Comparison of ENCODE assay signal across 25 cellular contexts in genomic region chr6:14625173-14625895, GRCh38.
DNase-seq lines count a peak whose midpoint lies in the region; ATAC-seq, FAIRE-seq and TF ChIP-seq lines count a peak whose summit lies in the region.
"Had no signal": no experiment of that assay in that cellular context is flagged by ENCODE, and none has a peak within 500 bp of the region (broad histone marks: within the 10 kb centered on the region; RNA-seq: fewer than 3 reads in every experiment).

No MANE protein-coding gene starts in this region.

- no peak overlapping the region for H3K4me3 Mint-ChIP-seq in activated CD4-positive, alpha-beta T cell treated with anti-CD3 and anti-CD28 coated beads for 36 hours
- H3K4me3 Mint-ChIP-seq in H9, result peak overlapping the region in 1 of 2 experiments; percentile 33; a peak in 2 of 5 replicates
- H3K4me3 Mint-ChIP-seq in neural progenitor cell, result no peak overlapping the region
- H3K4me3 Mint-ChIP-seq: CD8-positive, alpha-beta T cell had no signal

- in situ Hi-C loops in mammary epithelial cell (cut with MboI; ENCODE audit: low sequenced_read_pairs in 2 of 2), result no loop called here

- BruUV-seq in mammary epithelial cell (replicated peaks; lab: Mats Ljungman, UMichigan), result no TSS peak

- POLR2A ChIA-PET in activated CD4-positive, alpha-beta T cell treated with anti-CD3 and anti-CD28 coated beads for 36 hours (lab: Charles Lee), result no interaction called here
- POLR2A ChIA-PET in H1 (lab: Charles Lee; ENCODE audit: partially characterized antibody), result no interaction called here

- FAIRE-seq in H1 (lab: Jason Lieb, UNC), result peak; percentile 77
- FAIRE-seq: GM12891, HepG2 had no signal

- H3K4ac ChIP-seq in H9 (ENCODE audit: low read depth, low read length) (no peak overlapping the region), H1 (replicated peaks; ENCODE audit: insufficient read length, low read depth, low read length) (no peak overlapping the region)

- H3K4me1 ChIP-seq in H9 (ENCODE audit: insufficient read depth, low read length) (peaks cover 4% of the 10 kb centered on the region; the same call in 1 of the 2 replicates), H1 (replicated peaks in 1 of 4; ENCODE audit: control insufficient read depth in 3 of 4, insufficient read depth in 4 of 4, low read length in 3 of 4) (peaks cover 5 to 26% (median 15%) of the 10 kb centered on the region in 4 experiments), neural progenitor cell (peaks cover 43% of the 10 kb centered on the region), mammary epithelial cell (ENCODE audit: insufficient read depth, low read length) (no peaks in the 10 kb centered on the region)

- TF ChIP-seq POLR2A in H1 (IDR thresholded peaks at IDR 0.05; ENCODE audit: control extremely low read depth in 1 of 2, low read depth in 2 of 2, low read length in 2 of 2), result no peak

- no peak for TF ChIP-seq RAD21 in H1 (IDR thresholded peaks at IDR 0.05 in 1 of 2, conservative IDR thresholded peaks at IDR 0.05 in 1 of 2; ENCODE audit: low read depth in 2 of 2, low read length in 2 of 2)

- no peaks in the 10 kb centered on the region for H3K27me3 Mint-ChIP-seq in activated CD4-positive, alpha-beta T cell treated with anti-CD3 and anti-CD28 coated beads for 36 hours
- H3K27me3 Mint-ChIP-seq in H9 (ENCODE audit: low read depth) (no peaks in the 10 kb centered on the region; the same call in 1 of the 2 replicates), neural progenitor cell (ENCODE audit: insufficient read depth, low read depth) (peaks cover 28% of the 10 kb centered on the region)

- H3K9ac ChIP-seq in H9 (ENCODE audit: extremely low read depth, insufficient read length, low read length) (no peak overlapping the region), H1 (replicated peaks in 1 of 4; ENCODE audit: extremely low read depth in 1 of 4, low read depth in 3 of 4, low read length in 3 of 4) (no peak overlapping the region), neural progenitor cell (no peak overlapping the region), mammary epithelial cell (ENCODE audit: insufficient read depth, low read length) (no peak overlapping the region)
- H3K9ac ChIP-seq: GM23248 had no signal

- peak; percentile 57 for ATAC-seq in activated CD4-positive, alpha-beta T cell treated with anti-CD3 and anti-CD28 coated beads for 36 hours
- ATAC-seq: CD8-positive, alpha-beta T cell; HepG2 had no signal

- H3K79me2 ChIP-seq in H9 (ENCODE audit: insufficient read depth, low read length), result no peaks in the 10 kb centered on the region
- H3K79me2 ChIP-seq in H1 (ENCODE audit: control insufficient read depth in 1 of 2, insufficient read depth in 2 of 2, low read length in 2 of 2), result no peaks in the 10 kb centered on the region
- no peaks in the 10 kb centered on the region for H3K79me2 ChIP-seq in neural progenitor cell (ENCODE audit: low read depth)
- no peaks in the 10 kb centered on the region for H3K79me2 ChIP-seq in mammary epithelial cell (ENCODE audit: insufficient read depth, low read length)

- H3K27me3 ChIP-seq in H9 (ENCODE audit: insufficient read depth, low read length), result no peaks in the 10 kb centered on the region
- no peaks in the 10 kb centered on the region for H3K27me3 ChIP-seq in H1 (replicated peaks in 1 of 4; ENCODE audit: control insufficient read depth in 3 of 4, extremely low read depth in 1 of 4, insufficient read depth in 3 of 4, low read length in 3 of 4)
- H3K27me3 ChIP-seq in neural progenitor cell, result no peaks in the 10 kb centered on the region
- peaks cover 5% of the 10 kb centered on the region for H3K27me3 ChIP-seq in mammary epithelial cell (ENCODE audit: insufficient read depth, low read length)

- no peak overlapping the region for H3K27ac ChIP-seq in H9 (ENCODE audit: insufficient read length, low read depth, low read length)
- H3K27ac ChIP-seq in H1 (ENCODE audit: low read depth, low read length), result no peak overlapping the region; the same call in 1 of the 2 replicates
- H3K27ac ChIP-seq in neural progenitor cell, result no peak overlapping the region
- H3K27ac ChIP-seq in mammary epithelial cell (ENCODE audit: insufficient read depth, low read depth, low read length), result no peak overlapping the region
- H3K27ac ChIP-seq: 22Rv1, GM23248, RWPE1, SK-N-MC had no signal

- H2AK5ac ChIP-seq in H9 (ENCODE audit: insufficient read length, low read length) (no peak overlapping the region), H1 (ENCODE audit: low read depth, low read length) (no peak overlapping the region)

- H4K91ac ChIP-seq in H9 (ENCODE audit: insufficient read length, low read depth, low read length) (no peak overlapping the region), H1 (replicated peaks; ENCODE audit: insufficient read length, low read length) (peak overlapping the region; percentile 50)

- H4K5ac ChIP-seq in H9 (ENCODE audit: insufficient read length, low read depth, low read length), result no peak overlapping the region
- peak overlapping the region; percentile 90 for H4K5ac ChIP-seq in H1 (ENCODE audit: insufficient read length, low read depth, low read length)

- H4K20me1 ChIP-seq in H9 (ENCODE audit: control insufficient read depth, insufficient read depth, insufficient read length) (no peaks in the 10 kb centered on the region), H1 (replicated peaks in 1 of 2; ENCODE audit: control insufficient read depth in 1 of 2, insufficient read depth in 2 of 2, low read length in 2 of 2) (no peaks in the 10 kb centered on the region), neural progenitor cell (ENCODE audit: low read depth) (no peaks in the 10 kb centered on the region), mammary epithelial cell (ENCODE audit: insufficient read depth, low read length) (no peaks in the 10 kb centered on the region)

- no peak overlapping the region for H2BK12ac ChIP-seq in H9 (ENCODE audit: insufficient read length, low read depth, low read length)
- H2BK12ac ChIP-seq in H1 (ENCODE audit: low read depth, low read length), result peak overlapping the region; percentile 32; the same call in 1 of the 2 replicates

- H3K4me1 Mint-ChIP-seq in activated CD4-positive, alpha-beta T cell treated with anti-CD3 and anti-CD28 coated beads for 36 hours, result peaks cover 31% of the 10 kb centered on the region
- H3K4me1 Mint-ChIP-seq in H9 (peaks cover 65 to 66% of the 10 kb centered on the region in 2 experiments), neural progenitor cell (peaks cover 67% of the 10 kb centered on the region)

- H3K27ac Mint-ChIP-seq in activated CD4-positive, alpha-beta T cell treated with anti-CD3 and anti-CD28 coated beads for 36 hours, result peak overlapping the region; percentile 58
- peak overlapping the region; percentile 25 to 98 (median 88); a peak in 6 of 7 replicates for H3K27ac Mint-ChIP-seq in H9
- H3K27ac Mint-ChIP-seq in neural progenitor cell, result no peak overlapping the region
- H3K27ac Mint-ChIP-seq: CD8-positive, alpha-beta T cell had no signal

- no peak overlapping the region for H3K23ac ChIP-seq in H9 (ENCODE audit: insufficient read length, low read depth, low read length)
- no peak overlapping the region for H3K23ac ChIP-seq in H1 (ENCODE audit: insufficient read length)

- H3K4me2 ChIP-seq in H9 (ENCODE audit: insufficient read depth, insufficient read length, low read length), result peak overlapping the region; percentile 24
- peak overlapping the region; percentile 52 to 63; a peak in 3 of 4 replicates for H3K4me2 ChIP-seq in H1 (ENCODE audit: insufficient read depth in 1 of 2, low read depth in 2 of 2, low read length in 2 of 2)
- H3K4me2 ChIP-seq in neural progenitor cell, result peak overlapping the region; percentile 13
- H3K4me2 ChIP-seq in mammary epithelial cell (ENCODE audit: insufficient read depth, low read depth, low read length), result no peak overlapping the region

- TF ChIP-seq EP300 in H1 (IDR thresholded peaks at IDR 0.05; ENCODE audit: borderline replicate concordance in 1 of 2, low read depth in 2 of 2, low read length in 2 of 2), result no peak

- H3K18ac ChIP-seq in H9 (ENCODE audit: insufficient read length, low read depth, low read length) (no peak overlapping the region), H1 (ENCODE audit: extremely low read depth, low read length) (peak overlapping the region; percentile 97; the same call in 1 of the 2 replicates)

- no peak for DNase-seq in activated CD4-positive, alpha-beta T cell treated with anti-CD3 and anti-CD28 coated beads for 36 hours
- DNase-seq in activated CD4-positive, alpha-beta T cell treated with anti-CD3 and anti-CD28 coated beads, Interleukin-2, amount 50 U/mL, for 4 hours, result no peak
- no peak for DNase-seq in H9
- peak in 1 of 2 experiments; percentile 55 for DNase-seq in H1 (ENCODE audit: low read depth in 1 of 2, low spot score in 2 of 2)
- DNase-seq in neural progenitor cell (ENCODE audit: low spot score), result no peak
- no peak for DNase-seq in AG08396 (ENCODE audit: low spot score)
- DNase-seq in NCI-H82 (lab: John Stamatoyannopoulos, UW), result no peak
- no peak for DNase-seq in mammary epithelial cell
- DNase-seq: ACHN; AML-193; C1 segment of cervical spinal cord; CD8-positive, alpha-beta T cell; DND-41; GM23248; KG1; NCI-H1092 treated with DMSO at 0.1 percent for 48 hours; NCI-H1436 treated with DMSO at 0.1 percent for 48 hours; NCI-H1930; NCI-H510A; SHP77 treated with DMSO at 0.1 percent for 48 hours had no signal

- no CpG with 5 or more reads among the region's 8 CpGs for WGBS in H9 (ENCODE audit: extremely low coverage, insufficient read length, low lambda C conversion rate)
- WGBS in H1 (ENCODE audit: extremely low coverage in 1 of 2, insufficient coverage in 1 of 2, insufficient read length in 1 of 2, insufficient replicate concordance in 2 of 2, low coverage in 1 of 2, low lambda C conversion rate in 2 of 2, missing lambda C conversion rate in 1 of 2), 2 experiments, result 36% methylated on average over 8 of the region's 8 CpGs; no CpG with 5 or more reads in 1 of the 2 experiments
- 73% methylated on average over 7 of the region's 8 CpGs for WGBS in mammary epithelial cell (ENCODE audit: low coverage, missing lambda C conversion rate)

- no peak overlapping the region for H2BK15ac ChIP-seq in H9 (ENCODE audit: low read depth, low read length)
- no peak overlapping the region for H2BK15ac ChIP-seq in H1 (ENCODE audit: low read length)

- peaks cover 10% of the 10 kb centered on the region for H3F3A ChIP-seq in neural progenitor cell (ENCODE audit: low read depth)

- no peaks in the 10 kb centered on the region for H3K36me3 ChIP-seq in H1 (ENCODE audit: control insufficient read depth in 2 of 4, insufficient read depth in 4 of 4, low read length in 3 of 4)
- no peaks in the 10 kb centered on the region for H3K36me3 ChIP-seq in neural progenitor cell
- no peaks in the 10 kb centered on the region for H3K36me3 ChIP-seq in mammary epithelial cell (ENCODE audit: insufficient read depth, low read length)

- no peak overlapping the region for H3K56ac ChIP-seq in H9 (ENCODE audit: insufficient read length, low read depth, low read length)
- H3K56ac ChIP-seq in H1 (replicated peaks; ENCODE audit: insufficient read length, low read depth, low read length), result no peak overlapping the region

- TF ChIP-seq CTCF in H9 (conservative IDR thresholded peaks at IDR 0.05) (no peak), H1 (IDR thresholded peaks at IDR 0.05; ENCODE audit: control extremely low read depth in 1 of 3, insufficient read depth in 1 of 3, low read depth in 1 of 3, low read length in 3 of 3) (no peak), neural progenitor cell (IDR thresholded peaks at IDR 0.05) (no peak), mammary epithelial cell (conservative IDR thresholded peaks at IDR 0.05 in 1 of 2, IDR thresholded peaks at IDR 0.05 in 1 of 2; ENCODE audit: extremely low read depth in 1 of 2, insufficient read depth in 1 of 2, low read depth in 1 of 2, low read length in 2 of 2) (no peak)

- H3K4me3 ChIP-seq in H1 (ENCODE audit: extremely low read depth in 1 of 4, insufficient read depth in 2 of 4, low read depth in 3 of 4, low read length in 4 of 4) (peak overlapping the region in 1 of 4 experiments; percentile 33; a peak in 1 of 8 replicates), neural progenitor cell (no peak overlapping the region), mammary epithelial cell (replicated peaks in 1 of 3; ENCODE audit: insufficient read depth in 1 of 3, low read depth in 2 of 3, low read length in 3 of 3) (no peak overlapping the region)
- H3K4me3 ChIP-seq: GM23248, SK-N-MC had no signal

- no peak overlapping the region for H3T11ph ChIP-seq in H9 (ENCODE audit: low read length)

- intact Hi-C loops in activated CD4-positive, alpha-beta T cell treated with anti-CD3 and anti-CD28 coated beads for 36 hours (cut with DNase I, micrococcal nuclease), result no loop called here
- intact Hi-C loops in mammary epithelial cell (cut with micrococcal nuclease), result no loop called here

- H3K9me3 Mint-ChIP-seq in activated CD4-positive, alpha-beta T cell treated with anti-CD3 and anti-CD28 coated beads for 36 hours (ENCODE audit: low read depth), result peaks cover 10% of the 10 kb centered on the region
- H3K9me3 Mint-ChIP-seq in H9, result peaks cover 9 to 11% of the 10 kb centered on the region in 2 experiments; a peak in 4 of 5 replicates
- peaks cover 17% of the 10 kb centered on the region for H3K9me3 Mint-ChIP-seq in neural progenitor cell
- H3K9me3 Mint-ChIP-seq: CD8-positive, alpha-beta T cell had no signal

- dilution Hi-C loops in mammary epithelial cell (cut with HindIII; ENCODE audit: low sequenced_read_pairs), result no loop called here

- H2AFZ ChIP-seq in H9 (ENCODE audit: low read length) (no peak overlapping the region), H1 (ENCODE audit: low read length) (no peak overlapping the region), neural progenitor cell (replicated peaks) (peak overlapping the region; percentile 34), mammary epithelial cell (ENCODE audit: low read depth, low read length) (no peak overlapping the region)
- H2AFZ ChIP-seq: GM23248 had no signal

- H3K23me2 ChIP-seq in H9 (ENCODE audit: insufficient read length, low read depth, low read length, poor library complexity, severe bottlenecking) (no peaks in the 10 kb centered on the region), H1 (ENCODE audit: low read depth, low read length) (no peaks in the 10 kb centered on the region; the same call in 1 of the 2 replicates)

- H3K14ac ChIP-seq in H9 (ENCODE audit: insufficient read depth, low read length) (no peak overlapping the region), H1 (ENCODE audit: insufficient read length) (no peak overlapping the region)

- no peak overlapping the region for H2BK5ac ChIP-seq in H9 (ENCODE audit: insufficient read length, low read length)
- peak overlapping the region; percentile 11; the same call in 1 of the 2 replicates for H2BK5ac ChIP-seq in H1 (ENCODE audit: low read depth, low read length)

- H2BK120ac ChIP-seq in H9 (ENCODE audit: low read depth, low read length, poor library complexity, severe bottlenecking) (no peak overlapping the region), H1 (replicated peaks; ENCODE audit: low read depth, low read length) (no peak overlapping the region)

- peaks cover 7% of the 10 kb centered on the region for H3K36me3 Mint-ChIP-seq in activated CD4-positive, alpha-beta T cell treated with anti-CD3 and anti-CD28 coated beads for 36 hours (ENCODE audit: low read depth)
- H3K36me3 Mint-ChIP-seq in H9 (ENCODE audit: insufficient read depth in 1 of 3, low read depth in 3 of 3), result peaks cover 4 to 17% (median 11%) of the 10 kb centered on the region in 3 experiments
- peaks cover 1% of the 10 kb centered on the region for H3K36me3 Mint-ChIP-seq in neural progenitor cell
- H3K36me3 Mint-ChIP-seq: CD8-positive, alpha-beta T cell had no signal

- H3K9me3 ChIP-seq in H9 (ENCODE audit: control insufficient read depth, low read depth, low read length) (no peaks in the 10 kb centered on the region), H1 (ENCODE audit: insufficient read depth in 2 of 2, low read depth in 1 of 2, low read length in 1 of 2) (no peaks in the 10 kb centered on the region; a peak in 1 of 4 replicates), neural progenitor cell (ENCODE audit: low read depth) (no peaks in the 10 kb centered on the region), mammary epithelial cell (replicated peaks; ENCODE audit: insufficient read depth, low read length) (no peaks in the 10 kb centered on the region)

- H4K8ac ChIP-seq in H9 (replicated peaks; ENCODE audit: insufficient read length, low read depth, low read length) (no peak overlapping the region), H1 (ENCODE audit: extremely low read depth, insufficient read depth, low read length) (no peak overlapping the region)

- no peaks in the 10 kb centered on the region for H3K79me1 ChIP-seq in H9 (ENCODE audit: insufficient read depth, low read depth, low read length, poor library complexity, severe bottlenecking)
- no peaks in the 10 kb centered on the region for H3K79me1 ChIP-seq in H1 (ENCODE audit: low read depth, low read length)

- CTCF ChIA-PET in activated CD4-positive, alpha-beta T cell treated with anti-CD3 and anti-CD28 coated beads for 36 hours (lab: Charles Lee), result no interaction called here
- CTCF ChIA-PET in H1 (lab: Charles Lee; ENCODE audit: partially characterized antibody), result interaction anchor here (0.9 kb wide), 1 partner anchor 11 kb away, joined by 3 read pairs; no protein-coding TSS in a partner anchor
- CTCF ChIA-PET in mammary epithelial cell (lab: Charles Lee; ENCODE audit: low non-redundant PET), result no interaction called here

- H2BK20ac ChIP-seq in H9 (ENCODE audit: low read depth, low read length, poor library complexity, severe bottlenecking) (no peak overlapping the region), H1 (ENCODE audit: low read length) (peak overlapping the region; percentile 62; the same call in 1 of the 2 replicates)
